In genomic region chr14:74604157-74604556, GRCh38 we compare ENCODE assay signal across 15 cellular contexts. TPM values are rescaled to one million over a fixed set of nuclear protein-coding genes. Genes with fewer than 3 reads are reported as not detected.
DNase-seq lines count a peak whose midpoint lies in the region; ATAC-seq and TF ChIP-seq lines count a peak whose summit lies in the region.
"Had no signal": no experiment of that assay in that cellular context is flagged by ENCODE, and none has a peak within 500 bp of the region (broad histone marks: within the 10 kb centered on the region; RNA-seq: fewer than 3 reads in every experiment).

No MANE protein-coding gene starts in this region.

- 81 to 82% methylated on average over 7 of the region's 7 CpGs for WGBS in tibial nerve, 2 donors

- CTCF ChIA-PET in HEK293 (lab: Yijun Ruan, JAX) = interaction anchor here (0.6 kb wide), 1 partner anchor 422 kb away, joined by 3 read pairs; no protein-coding TSS in a partner anchor
- CTCF ChIA-PET in RWPE1 (lab: Yijun Ruan, JAX) = interaction anchor here (0.5 kb wide), 1 partner anchor 342 kb away, joined by 4 read pairs; no protein-coding TSS in a partner anchor

- TF ChIP-seq POLR2A in tibial nerve (IDR thresholded peaks at IDR 0.05) = no peak

- no peaks in the 10 kb centered on the region for H3K9me3 ChIP-seq in HEK293 (ENCODE audit: control insufficient read depth, insufficient read depth, low read depth, low read length)
- no peaks in the 10 kb centered on the region for H3K9me3 ChIP-seq in thoracic aorta
- H3K9me3 ChIP-seq in tibial nerve = no peaks in the 10 kb centered on the region
- H3K9me3 ChIP-seq: BLaER1 had no signal

- TF ChIP-seq CTCF in HEK293 (tag by site-specific recombination; IDR thresholded peaks at IDR 0.05) (no peak), RWPE1 (conservative IDR thresholded peaks at IDR 0.05; ENCODE audit: low read depth) (no peak), thoracic aorta (IDR thresholded peaks at IDR 0.05) (no peak), tibial nerve (IDR thresholded peaks at IDR 0.05) (no peak)

- H3K4me3 ChIP-seq in HEK293 (ENCODE audit: low read depth, low read length) (no peak overlapping the region), thoracic aorta (no peak overlapping the region), tibial nerve (no peak overlapping the region)
- H3K4me3 ChIP-seq: BLaER1 had no signal

- H3K27me3 ChIP-seq in thoracic aorta (replicated peaks; ENCODE audit: insufficient read depth) = no peaks in the 10 kb centered on the region
- H3K27me3 ChIP-seq in tibial nerve = no peaks in the 10 kb centered on the region
- H3K27me3 ChIP-seq: BLaER1 had no signal

- TF ChIP-seq EP300 in tibial nerve (IDR thresholded peaks at IDR 0.05) = no peak

- DNase-seq in RWPE1 (ENCODE audit: low spot score) (no peak), head of caudate nucleus (peak in 25 of 42 donors; percentile 13 to 79 (median 42)), thoracic aorta (ENCODE audit: low spot score) (no peak), tibial nerve (ENCODE audit: low spot score in 2 of 2) (no peak)
- no peak for DNase-seq in activated naive CD4-positive, alpha-beta T cell (lab: John Stamatoyannopoulos, UW)
- no peak for DNase-seq in activated CD8-positive, alpha-beta memory T cell treated with anti-CD3 and anti-CD28 coated beads, Interleukin-2, amount 50 U/mL, for 4 hours
- DNase-seq: 8988T; Calu3; CD4-positive, alpha-beta memory T cell; DMS79 treated with DMSO at 0.1 percent for 48 hours; GF-D8; H9 had no signal

- POLR2A ChIA-PET in HEK293 (lab: Yijun Ruan, JAX) (no interaction called here), RWPE1 (lab: Yijun Ruan, JAX; ENCODE audit: low non-redundant PET) (interaction anchor here (0.7 kb wide), 1 partner anchor 9 kb away, joined by 5 read pairs; no protein-coding TSS in a partner anchor)

- intact Hi-C loops in head of caudate nucleus (cut with DNase I) = no loop called here

- H3K36me3 ChIP-seq in HEK293 (ENCODE audit: control insufficient read depth in 2 of 2, insufficient read depth in 1 of 2, low read length in 2 of 2) = no peaks in the 10 kb centered on the region
- H3K36me3 ChIP-seq in thoracic aorta = peaks cover 21% of the 10 kb centered on the region
- peaks cover 0 to 17% (median 0%) of the 10 kb centered on the region in 3 donors for H3K36me3 ChIP-seq in tibial nerve
- H3K36me3 ChIP-seq: BLaER1 had no signal

- ATAC-seq in thoracic aorta (ENCODE audit: insufficient number of reproducible peaks, low FRiP score, low read depth) (no peak), GM21360 (IDR thresholded peaks at IDR 0.05; ENCODE audit: unreplicated experiment) (no peak)

- H3K27ac ChIP-seq in HEK293 (ENCODE audit: extremely low read depth, low read depth, low read length) (no peak overlapping the region), RWPE1 (peak overlapping the region; percentile 50; the same call in 1 of the 2 replicates), thoracic aorta (peak overlapping the region; percentile 71 to 74), tibial nerve (no peak overlapping the region)
- H3K27ac ChIP-seq: BLaER1 had no signal

- H3K4me1 ChIP-seq in HEK293 (ENCODE audit: control insufficient read depth, insufficient read depth, low read length) (no peaks in the 10 kb centered on the region), thoracic aorta (ENCODE audit: control insufficient read depth in 1 of 2, low read depth in 2 of 2) (peaks cover 42 to 86% of the 10 kb centered on the region in 2 donors), tibial nerve (peaks cover 0 to 50% (median 10%) of the 10 kb centered on the region in 4 donors)

TF ChIP-seq in HEK293, 187 proteins besides CTCF, POLR2A, EP300 and RAD21:
- TF ChIP-seq ZFHX2 (tag by site-specific recombination; conservative IDR thresholded peaks at IDR 0.05) = peak; percentile 63
- TF ChIP-seq EGR2 (tag by site-specific recombination; IDR thresholded peaks at IDR 0.05; ENCODE audit: low read depth) = peak; percentile 80
- TF ChIP-seq ZNF623 (tag by site-specific recombination; IDR thresholded peaks at IDR 0.05) = no peak

RNA-seq across cellular contexts. Expression of gene LTBP2, which starts 7.9 kb away (rescaled TPM):
- total RNA-seq in thoracic aorta = 100 to 1,000 TPM; 674 to 973 TPM
- total RNA-seq in tibial nerve = 100 to 1,000 TPM in 2 of 4 donors, 10 to 100 TPM in 2; 67.1 to 276 (median 134) TPM

Comparison
In these comparisons a context has a peak if more than half of its experiments do, and no peak if none do; other contexts are left out.
1. H3K27ac ChIP-seq: peak in RWPE1 (single experiment) and thoracic aorta (2 of 2); none in HEK293 (single experiment) and tibial nerve (0 of 4).
2. DNase-seq: peak in head of caudate nucleus (25 of 42); none in RWPE1 (single experiment), thoracic aorta (single experiment), activated naive CD4-positive, alpha-beta T cell (0 of 4), tibial nerve (0 of 2) and activated CD8-positive, alpha-beta memory T cell treated with anti-CD3 and anti-CD28 coated beads, Interleukin-2, amount 50 U/mL, for 4 hours (single experiment).